ENCODE assay signal across 1 cellular context in genomic region chr12:125121095-125121494, GRCh38.
TF ChIP-seq lines count a peak whose summit lies in the region.

No MANE protein-coding gene starts in this region.

TF ChIP-seq in HepG2, 621 proteins besides CTCF, POLR2A, EP300 and RAD21:
- TF ChIP-seq CEBPB (IDR thresholded peaks at IDR 0.05; ENCODE audit: borderline replicate concordance, low read depth, low read length) (peak; percentile 13; the same call in 1 of the 2 replicates), MBD4 (IDR thresholded peaks at IDR 0.05; ENCODE audit: borderline replicate concordance, low read length) (no peak)
TF ChIP-seq in HepG2: peak in this region for 1.
